30 cellular contexts compared by ENCODE assay signal in genomic region chr11:70541699-70542098, GRCh38.
"Had no signal": no experiment of that assay in that cellular context is flagged by ENCODE, and none has a peak within 500 bp of the region (broad histone marks: within the 10 kb centered on the region; RNA-seq: fewer than 3 reads in every experiment).

No MANE protein-coding gene starts in this region.

- H3K27ac ChIP-seq: adrenal gland, body of pancreas, breast epithelium, SJSA1 had no signal

- H3K27me3 ChIP-seq: adrenal gland, body of pancreas, breast epithelium, SJSA1 had no signal

- H3K36me3 Mint-ChIP-seq: activated CD4-positive, alpha-beta memory T cell treated with anti-CD3 and anti-CD28 coated beads for 36 hours; activated naive CD4-positive, alpha-beta T cell treated with anti-CD3 and anti-CD28 coated beads, Interleukin-2, amount 50 U/mL, for 72 hours had no signal

- H3K9me3 ChIP-seq: adrenal gland, body of pancreas had no signal

- ATAC-seq: activated CD4-positive, CD25-positive, alpha-beta regulatory T cell treated with anti-CD3 and anti-CD28 coated beads, Interleukin-2, amount 50 U/mL, for 24 hours; activated naive CD4-positive, alpha-beta T cell treated with anti-CD3 and anti-CD28 coated beads, Interleukin-2, amount 50 U/mL, for 72 hours; activated T-cell treated with anti-CD3 and anti-CD28 coated beads, Interleukin-2, amount 50 U/mL, for 4 hours; body of pancreas; Panc1 had no signal

- H3K36me3 ChIP-seq: adrenal gland, breast epithelium had no signal

- H3K4me3 Mint-ChIP-seq: activated CD4-positive, alpha-beta memory T cell treated with anti-CD3 and anti-CD28 coated beads for 36 hours; activated naive CD4-positive, alpha-beta T cell treated with anti-CD3 and anti-CD28 coated beads for 36 hours; activated T-cell treated with anti-CD3 and anti-CD28 coated beads, Interleukin-2, amount 50 U/mL, for 4 hours; activated T-helper 1 cell treated with anti-CD3 and anti-CD28 coated beads, Interleukin-12 subunit alpha, Interleukin-12 subunit beta, Interleukin-2, Interleukin-4 antibody, amounts not matched to agents 30 ng/mL and 10 ng/mL and 1 ng/mL, durations not matched to agents 14 hours and 24 hours and 36 hours had no signal

- H3K4me1 ChIP-seq: adrenal gland, body of pancreas, breast epithelium had no signal

- H3K27me3 Mint-ChIP-seq: activated CD4-positive, alpha-beta memory T cell treated with anti-CD3 and anti-CD28 coated beads for 36 hours had no signal

- H3K27ac Mint-ChIP-seq: activated CD4-positive, alpha-beta memory T cell treated with anti-CD3 and anti-CD28 coated beads for 36 hours; activated naive CD4-positive, alpha-beta T cell treated with anti-CD3 and anti-CD28 coated beads for 36 hours; activated naive CD4-positive, alpha-beta T cell treated with anti-CD3 and anti-CD28 coated beads, Interleukin-2, amount 50 U/mL, for 72 hours; activated T-helper 1 cell treated with anti-CD3 and anti-CD28 coated beads, Interleukin-12 subunit alpha, Interleukin-12 subunit beta, Interleukin-2, Interleukin-4 antibody, amounts not matched to agents 30 ng/mL and 10 ng/mL and 1 ng/mL, durations not matched to agents 14 hours and 24 hours and 36 hours had no signal

- DNase-seq: activated CD4-positive, alpha-beta memory T cell treated with anti-CD3 and anti-CD28 coated beads for 36 hours; activated CD4-positive, alpha-beta T cell treated with anti-CD3 and anti-CD28 coated beads for 4 hours; activated CD4-positive, alpha-beta T cell treated with anti-CD3 and anti-CD28 coated beads, Interleukin-2, amount 50 U/mL, for 1 hour; activated CD8-positive, alpha-beta memory T cell treated with anti-CD3 and anti-CD28 coated beads, Interleukin-2, amount 50 U/mL, for 4 hours; activated gamma-delta T cell treated with Interleukin-2 at 50 U/mL for 16 hours; activated naive CD4-positive, alpha-beta T cell treated with anti-CD3 and anti-CD28 coated beads for 36 hours; activated T-cell treated with anti-CD3 and anti-CD28 coated beads for 4 hours; activated T-cell treated with anti-CD3 and anti-CD28 coated beads, Interleukin-2, amount 50 U/mL, for 4 hours; adrenal gland; body of pancreas; KBM-7; NCI-H1105 treated with DMSO at 0.1 percent for 48 hours; NCI-H1436; NCI-H1694; NCI-H1930; NCI-H2081 treated with DMSO at 0.1 percent for 48 hours; NCI-H226; NCI-H446 treated with DMSO at 0.1 percent for 48 hours; NCI-H524; NCI-H69; SHP77 treated with DMSO at 0.1 percent for 48 hours; SW 1271; T-helper 1 cell; T1000 had no signal

- H3K4me3 ChIP-seq: adrenal gland, body of pancreas, breast epithelium, SJSA1 had no signal
